Comparison of ENCODE assay signal across 12 cellular contexts in the genomic region with DNA sequence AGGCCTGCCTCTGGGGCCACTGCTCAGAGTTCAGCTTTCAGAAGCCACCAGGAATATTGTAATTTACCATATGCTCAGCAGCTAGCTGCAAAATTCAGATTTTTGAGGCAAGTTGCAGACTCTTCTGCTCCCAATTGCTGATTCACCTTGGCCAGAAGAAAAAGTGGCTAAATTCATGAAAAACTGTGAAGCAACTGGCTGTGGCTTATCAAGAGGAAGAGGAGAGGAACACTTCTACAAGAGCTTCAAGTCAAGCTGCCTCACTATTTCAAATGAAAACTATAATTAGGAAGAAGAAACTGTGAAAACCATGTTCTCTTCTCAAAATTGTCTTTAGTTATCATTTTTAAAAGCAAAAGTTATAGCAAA. TPM values are rescaled to one million over a fixed set of nuclear protein-coding genes. Genes with fewer than 3 reads are reported as not detected.
A peak's percentile ranks its signal among the peaks of the same experiment; 100 is the strongest.
DNase-seq lines count a peak whose midpoint lies in the region; ATAC-seq and TF ChIP-seq lines count a peak whose summit lies in the region.
"Had no signal": no experiment of that assay in that cellular context is flagged by ENCODE, and none has a peak within 500 bp of the region (broad histone marks: within the 10 kb centered on the region; RNA-seq: fewer than 3 reads in every experiment).

No MANE protein-coding gene starts in this region.

- POLR2A ChIA-PET in naive thymus-derived CD8-positive, alpha-beta T cell (lab: Charles Lee): interaction anchor here (0.6 to 1.8 kb wide), 5 partner anchors 10 to 1264 kb away, joined by 3 to 8 read pairs (median 4); partner anchors contain the start of gene GRB2

- CTCF ChIA-PET in Calu3 (lab: Charles Lee): interaction anchor here (0.7 kb wide), 1 partner anchor 26 kb away, joined by 3 read pairs; no protein-coding TSS in a partner anchor

- no peaks in the 10 kb centered on the region for H3K27me3 Mint-ChIP-seq in naive thymus-derived CD8-positive, alpha-beta T cell
- H3K27me3 Mint-ChIP-seq in Calu3 (ENCODE audit: unreplicated experiment): no peaks in the 10 kb centered on the region
- H3K27me3 Mint-ChIP-seq: activated CD8-positive, alpha-beta memory T cell treated with anti-CD3 and anti-CD28 coated beads, Interleukin-2, amount 10 ng/mL, durations not matched to agents 7 days and 5 days; central memory CD8-positive, alpha-beta T cell had no signal

- no peaks in the 10 kb centered on the region for H3K27me3 ChIP-seq in DND-41 (ENCODE audit: insufficient read depth, low read length, poor library complexity)
- no peaks in the 10 kb centered on the region for H3K27me3 ChIP-seq in Karpas-422 (ENCODE audit: low read length)
- H3K27me3 ChIP-seq: foreskin keratinocyte had no signal

- DNase-seq in DND-41 (no peak), Karpas-422 (no peak), Calu3 (no peak)
- no peak for DNase-seq in activated naive CD4-positive, alpha-beta T cell treated with anti-CD3 and anti-CD28 coated beads, Interleukin-2, amount 50 U/mL, for 72 hours (ENCODE audit: low spot score in 2 of 2)
- DNase-seq in naive thymus-derived CD8-positive, alpha-beta T cell: no peak
- DNase-seq: activated CD8-positive, alpha-beta memory T cell treated with anti-CD3 and anti-CD28 coated beads, Interleukin-2, amount 10 ng/mL, durations not matched to agents 7 days and 5 days; foreskin keratinocyte; NCI-H2081 had no signal

- H2AFZ ChIP-seq in DND-41 (ENCODE audit: low read depth, low read length): no peak overlapping the region
- no peak overlapping the region for H2AFZ ChIP-seq in Karpas-422 (ENCODE audit: low read length)

- H3K9ac ChIP-seq in DND-41 (ENCODE audit: low read depth, low read length) (no peak overlapping the region), Karpas-422 (ENCODE audit: low read length) (no peak overlapping the region)

- TF ChIP-seq CTCF in DND-41 (IDR thresholded peaks at IDR 0.05; ENCODE audit: borderline replicate concordance, extremely low read depth, low read length, poor library complexity, severe bottlenecking) (no peak), Calu3 (IDR thresholded peaks at IDR 0.05; ENCODE audit: unreplicated experiment) (no peak)

- peaks cover 5 to 73% (median 40%) of the 10 kb centered on the region in 4 donors for H3K4me1 Mint-ChIP-seq in naive thymus-derived CD8-positive, alpha-beta T cell
- no peaks in the 10 kb centered on the region for H3K4me1 Mint-ChIP-seq in Calu3 (ENCODE audit: low read depth, unreplicated experiment)

- H3K9me3 ChIP-seq in DND-41 (ENCODE audit: insufficient read depth, low read length, severe bottlenecking): no peaks in the 10 kb centered on the region
- H3K9me3 ChIP-seq in Karpas-422 (ENCODE audit: low read length): no peaks in the 10 kb centered on the region

- H3K4me2 ChIP-seq in DND-41 (ENCODE audit: insufficient read depth, low read length) (no peak overlapping the region), Karpas-422 (ENCODE audit: low read depth, low read length, poor library complexity, severe bottlenecking) (no peak overlapping the region)

- H3K36me3 Mint-ChIP-seq in activated naive CD4-positive, alpha-beta T cell treated with anti-CD3 and anti-CD28 coated beads, Interleukin-2, amount 50 U/mL, for 72 hours: peaks cover 0 to 16% of the 10 kb centered on the region in 2 donors
- H3K36me3 Mint-ChIP-seq in naive thymus-derived CD8-positive, alpha-beta T cell: peaks cover 0 to 61% (median 0%) of the 10 kb centered on the region in 3 donors
- peaks cover 23% of the 10 kb centered on the region for H3K36me3 Mint-ChIP-seq in Calu3 (ENCODE audit: insufficient read depth, unreplicated experiment)

- no peak overlapping the region for H3K4me3 Mint-ChIP-seq in naive thymus-derived CD8-positive, alpha-beta T cell
- H3K4me3 Mint-ChIP-seq in Calu3 (ENCODE audit: low read depth, unreplicated experiment): no peak overlapping the region
- H3K4me3 Mint-ChIP-seq: activated CD8-positive, alpha-beta memory T cell treated with anti-CD3 and anti-CD28 coated beads, Interleukin-2, amount 10 ng/mL, durations not matched to agents 7 days and 5 days; central memory CD8-positive, alpha-beta T cell had no signal

- H3K4me1 ChIP-seq in DND-41 (ENCODE audit: insufficient read depth, low read length) (peaks cover 48% of the 10 kb centered on the region), Karpas-422 (ENCODE audit: low read length) (peaks cover 19% of the 10 kb centered on the region)
- H3K4me1 ChIP-seq: foreskin keratinocyte had no signal

- ATAC-seq in DND-41 (ENCODE audit: insufficient read depth, low read depth) (no peak), GM21526 (IDR thresholded peaks at IDR 0.05; ENCODE audit: low FRiP score, unreplicated experiment) (no peak), GM19395 (IDR thresholded peaks at IDR 0.05; ENCODE audit: unreplicated experiment) (no peak)
- no peak for ATAC-seq in activated naive CD4-positive, alpha-beta T cell treated with anti-CD3 and anti-CD28 coated beads, Interleukin-2, amount 50 U/mL, for 72 hours
- ATAC-seq in naive thymus-derived CD8-positive, alpha-beta T cell: no peak
- ATAC-seq: activated CD8-positive, alpha-beta memory T cell treated with anti-CD3 and anti-CD28 coated beads, Interleukin-2, amount 10 ng/mL, durations not matched to agents 7 days and 5 days; foreskin keratinocyte had no signal

- peaks cover 72% of the 10 kb centered on the region for H3K36me3 ChIP-seq in DND-41 (ENCODE audit: insufficient read depth, low read length)
- H3K36me3 ChIP-seq in Karpas-422 (ENCODE audit: insufficient read depth, low read length): peaks cover 8% of the 10 kb centered on the region; the same call in 1 of the 2 replicates

- BruUV-seq in Calu3 (replicated peaks; lab: Mats Ljungman, UMichigan): no TSS peak

- peaks cover 92% of the 10 kb centered on the region for H3K79me2 ChIP-seq in DND-41 (ENCODE audit: insufficient read depth, low read length)
- H3K79me2 ChIP-seq in Karpas-422 (ENCODE audit: low read length): peaks cover 55% of the 10 kb centered on the region

- 0 out of 2 replicates have a peak, but pooled peaks cover 2% of the 10 kb centered on the region for H4K20me1 ChIP-seq in DND-41 (ENCODE audit: insufficient read depth, low read length)
- peaks cover 3% of the 10 kb centered on the region; the same call in 1 of the 2 replicates for H4K20me1 ChIP-seq in Karpas-422 (ENCODE audit: insufficient read depth, low read depth, low read length)

- no peaks in the 10 kb centered on the region for H3K9me3 Mint-ChIP-seq in activated naive CD4-positive, alpha-beta T cell treated with anti-CD3 and anti-CD28 coated beads, Interleukin-2, amount 50 U/mL, for 72 hours
- no peaks in the 10 kb centered on the region for H3K9me3 Mint-ChIP-seq in naive thymus-derived CD8-positive, alpha-beta T cell
- H3K9me3 Mint-ChIP-seq in Calu3 (ENCODE audit: low read depth, unreplicated experiment): no peaks in the 10 kb centered on the region
- H3K9me3 Mint-ChIP-seq: central memory CD8-positive, alpha-beta T cell had no signal

- peak overlapping the region; percentile 72 for H3K27ac ChIP-seq in DND-41 (ENCODE audit: low read length)
- peak overlapping the region; percentile 32 for H3K27ac ChIP-seq in Karpas-422 (ENCODE audit: low read length)
- H3K27ac ChIP-seq: foreskin keratinocyte had no signal

- no peaks in the 10 kb centered on the region for H3K9me2 ChIP-seq in Karpas-422 (replicated peaks; ENCODE audit: insufficient read depth, low read length)

- intact Hi-C loops in Calu3 (cut with micrococcal nuclease; ENCODE audit: unreplicated experiment): no loop called here

- peak overlapping the region; percentile 68 to 90 for H3K27ac Mint-ChIP-seq in activated naive CD4-positive, alpha-beta T cell treated with anti-CD3 and anti-CD28 coated beads, Interleukin-2, amount 50 U/mL, for 72 hours
- H3K27ac Mint-ChIP-seq in naive thymus-derived CD8-positive, alpha-beta T cell: peak overlapping the region in 8 of 10 donors; percentile 25 to 88 (median 72)
- H3K27ac Mint-ChIP-seq in Calu3 (ENCODE audit: unreplicated experiment): no peak overlapping the region
- H3K27ac Mint-ChIP-seq: activated CD8-positive, alpha-beta memory T cell treated with anti-CD3 and anti-CD28 coated beads, Interleukin-2, amount 10 ng/mL, durations not matched to agents 7 days and 5 days had no signal

- H3K4me3 ChIP-seq in DND-41 (ENCODE audit: low read depth in 1 of 2, low read length in 2 of 2): no peak overlapping the region
- H3K4me3 ChIP-seq in Karpas-422 (ENCODE audit: low read length): no peak overlapping the region
- H3K4me3 ChIP-seq: lung had no signal

RNA-seq across cellular contexts. Expression of gene SLC25A19, which starts 37.3 kb away (rescaled TPM):
- total RNA-seq in Karpas-422 (2014; rRNA removed; shearing (Covaris generic); ENCODE audit: low replicate concordance): 36.5 and 43.1 TPM in 2 replicates
- total RNA-seq in activated naive CD4-positive, alpha-beta T cell treated with anti-CD3 and anti-CD28 coated beads, Interleukin-2, amount 50 U/mL, for 72 hours: 100 to 1,000 TPM in 1 of 2 donors, 10 to 100 TPM in 1; 74.4 to 110 TPM
- 10 to 100 TPM; 20.5 to 22.5 TPM for total RNA-seq in naive thymus-derived CD8-positive, alpha-beta T cell
- 10 to 100 TPM; 11.2 to 15.4 (median 13.3) TPM for polyA plus RNA-seq in naive thymus-derived CD8-positive, alpha-beta T cell
- 26.7 and 26.8 TPM in 2 replicates for total RNA-seq in Calu3 (2022)

RNA-seq across cellular contexts. Expression of gene MIF4GD, which starts 55.5 kb away (rescaled TPM):
- total RNA-seq in Karpas-422 (2014; rRNA removed; shearing (Covaris generic); ENCODE audit: low replicate concordance): 44.4 and 63.3 TPM in 2 replicates
- 10 to 100 TPM; 33.4 to 37.8 TPM for total RNA-seq in activated naive CD4-positive, alpha-beta T cell treated with anti-CD3 and anti-CD28 coated beads, Interleukin-2, amount 50 U/mL, for 72 hours
- 10 to 100 TPM; 37.3 to 39.4 TPM for total RNA-seq in naive thymus-derived CD8-positive, alpha-beta T cell
- polyA plus RNA-seq in naive thymus-derived CD8-positive, alpha-beta T cell: 10 to 100 TPM; 76.2 to 96.6 (median 90.5) TPM
- 25.7 and 29.5 TPM in 2 replicates for total RNA-seq in Calu3 (2022)
